Comparison of ENCODE assay signal across 8 cellular contexts in genomic region chr11:288328-289144, GRCh38. TPM values are rescaled to one million over a fixed set of nuclear protein-coding genes. Genes with fewer than 3 reads are reported as not detected.
DNase-seq lines count a peak whose midpoint lies in the region; ATAC-seq and TF ChIP-seq lines count a peak whose summit lies in the region.

PGGHG (plus strand) TSS chr11:289126; CDS start chr11:289817, 691 bp downstream.

- no peaks in the 10 kb centered on the region for H3K9me2 ChIP-seq in Loucy (replicated peaks; ENCODE audit: low read depth, low read length)

- H3F3A ChIP-seq in Loucy (ENCODE audit: low read depth): no peaks in the 10 kb centered on the region

- H3K27me3 Mint-ChIP-seq in CD14-positive monocyte (ENCODE audit: low read depth in 3 of 3): peaks cover 29 to 56% (median 36%) of the 10 kb centered on the region in 3 donors

- peak within 1 kb of the TSS; percentile 93 for H3K9ac ChIP-seq in Loucy (ENCODE audit: low read depth, low read length, poor library complexity, severe bottlenecking)
- peak within 1 kb of the TSS; percentile 53 for H3K9ac ChIP-seq in mesenchymal stem cell (ENCODE audit: low read length)

- peak within 1 kb of the TSS in 3 of 7 donors; percentile 26 to 84 (median 49) for H3K27ac Mint-ChIP-seq in CD14-positive monocyte

- H2BK15ac ChIP-seq in mesenchymal stem cell (ENCODE audit: low read depth, poor library complexity, severe bottlenecking): peak within 1 kb of the TSS; percentile 85

- H2BK12ac ChIP-seq in mesenchymal stem cell (ENCODE audit: low read length in 2 of 2): peak within 1 kb of the TSS in 1 of 2 experiments; percentile 78

- H3K27ac ChIP-seq in mesenchymal stem cell (ENCODE audit: low read length, poor library complexity, severe bottlenecking): no peak within 1 kb of the TSS
- no peak within 1 kb of the TSS for H3K27ac ChIP-seq in thoracic aorta

- H4K8ac ChIP-seq in mesenchymal stem cell (ENCODE audit: low read length): peak within 1 kb of the TSS; percentile 29

- 3% methylated on average over 39 of the region's 94 CpGs for WGBS in mesenchymal stem cell

- peaks cover 3% of the 10 kb centered on the region for H4K20me1 ChIP-seq in Loucy (ENCODE audit: insufficient read depth, low read length, poor library complexity, severe bottlenecking)

- peak within 1 kb of the TSS; percentile 69 for H2BK120ac ChIP-seq in mesenchymal stem cell (ENCODE audit: low read depth, low read length)

- H3K4me1 ChIP-seq in Loucy (ENCODE audit: insufficient read depth, low read length, poor library complexity, severe bottlenecking) (peaks cover 40% of the 10 kb centered on the region), mesenchymal stem cell (ENCODE audit: control insufficient read depth, insufficient read depth, low read depth, low read length) (peaks cover 35% of the 10 kb centered on the region), thoracic aorta (ENCODE audit: control insufficient read depth in 1 of 2, low read depth in 2 of 2) (peaks cover 6 to 20% of the 10 kb centered on the region in 2 donors)

- peaks cover 17% of the 10 kb centered on the region for H3K4me1 Mint-ChIP-seq in CD14-positive monocyte

- H3K18ac ChIP-seq in mesenchymal stem cell (ENCODE audit: low read depth in 1 of 2, low read length in 2 of 2): peak within 1 kb of the TSS; percentile 55 to 69

- TF ChIP-seq CTCF in CD14-positive monocyte (IDR thresholded peaks at IDR 0.05) (no peak), Loucy (conservative IDR thresholded peaks at IDR 0.05; ENCODE audit: low read length) (no peak), thoracic aorta (IDR thresholded peaks at IDR 0.05) (no peak)

- H3K27me3 ChIP-seq in Loucy (ENCODE audit: insufficient read depth, low read length, poor library complexity, severe bottlenecking): no peaks in the 10 kb centered on the region
- H3K27me3 ChIP-seq in mesenchymal stem cell (ENCODE audit: control insufficient read depth in 1 of 2, insufficient read depth in 1 of 2, low read length in 2 of 2): peaks cover 11 to 44% of the 10 kb centered on the region in 2 experiments
- H3K27me3 ChIP-seq in thoracic aorta (replicated peaks; ENCODE audit: insufficient read depth): no peaks in the 10 kb centered on the region

- H2AFZ ChIP-seq in Loucy (ENCODE audit: low read length) (peak within 1 kb of the TSS; percentile 82), mesenchymal stem cell (ENCODE audit: low read depth, low read length) (no peak within 1 kb of the TSS)

- peaks cover 9% of the 10 kb centered on the region for H3K79me1 ChIP-seq in mesenchymal stem cell (replicated peaks; ENCODE audit: low read length, poor library complexity, severe bottlenecking)

- no peak within 1 kb of the TSS for H2BK5ac ChIP-seq in mesenchymal stem cell (ENCODE audit: low read depth, low read length, poor library complexity, severe bottlenecking)

- intact Hi-C loops in CD14-positive monocyte (cut with micrococcal nuclease): loop anchor here in 1 of 2 donors (5.0 kb wide), 1 partner anchor 36 kb away; no protein-coding TSS in a partner anchor

- H3K36me3 ChIP-seq in Loucy (ENCODE audit: insufficient read depth, low read length) (no peaks in the 10 kb centered on the region), mesenchymal stem cell (ENCODE audit: control insufficient read depth in 1 of 2, insufficient read depth in 2 of 2, low read depth in 1 of 2, low read length in 2 of 2) (peaks cover 0 to 33% of the 10 kb centered on the region in 2 experiments), thoracic aorta (no peaks in the 10 kb centered on the region)

- H3K79me2 ChIP-seq in Loucy (ENCODE audit: insufficient read depth, low read length): peaks cover 37% of the 10 kb centered on the region; the same call in 1 of the 2 replicates

- peak within 1 kb of the TSS; percentile 2 to 59 for H3K4ac ChIP-seq in mesenchymal stem cell (ENCODE audit: low read depth in 1 of 2, low read length in 2 of 2)

- peak within 1 kb of the TSS in 1 of 2 experiments; percentile 67 for H3K23ac ChIP-seq in mesenchymal stem cell (ENCODE audit: low read length in 2 of 2)

- H3K14ac ChIP-seq in mesenchymal stem cell (ENCODE audit: low read length in 2 of 2): peak within 1 kb of the TSS in 1 of 2 experiments; percentile 93

- peak within 1 kb of the TSS; percentile 92 for H4K91ac ChIP-seq in mesenchymal stem cell (ENCODE audit: low read length)

- H2AK5ac ChIP-seq in mesenchymal stem cell (ENCODE audit: low read length, severe bottlenecking): peak within 1 kb of the TSS; percentile 19

- H3K4me3 ChIP-seq in Loucy (ENCODE audit: low read length, poor library complexity, severe bottlenecking) (peak within 1 kb of the TSS; percentile 93), mesenchymal stem cell (ENCODE audit: insufficient read depth in 1 of 2, low read depth in 1 of 2, low read length in 2 of 2) (peak within 1 kb of the TSS; percentile 66 to 75), thoracic aorta (peak within 1 kb of the TSS; percentile 80)

- H3K36me3 Mint-ChIP-seq in CD14-positive monocyte: peaks cover 4 to 9% of the 10 kb centered on the region in 2 donors

- H3K9me3 ChIP-seq in Loucy (ENCODE audit: insufficient read depth, low read depth, low read length): no peaks in the 10 kb centered on the region
- no peaks in the 10 kb centered on the region for H3K9me3 ChIP-seq in mesenchymal stem cell (ENCODE audit: control insufficient read depth, low read length)
- no peaks in the 10 kb centered on the region for H3K9me3 ChIP-seq in thoracic aorta

- peak within 1 kb of the TSS; percentile 82 to 95 for H3K4me3 Mint-ChIP-seq in CD14-positive monocyte

- DNase-seq in CD14-positive monocyte (ENCODE audit: low spot score): peak; percentile 61
- DNase-seq in activated CD4-positive, alpha-beta T cell treated with anti-CD3 and anti-CD28 coated beads for 4 hours: peak; percentile 51 to 63
- peak; percentile 47 for DNase-seq in effector CD8-positive, alpha-beta T cell (lab: John Stamatoyannopoulos, UW)
- DNase-seq in mesenchymal stem cell: peak; percentile 56
- no peak for DNase-seq in thoracic aorta (ENCODE audit: low spot score)
- DNase-seq in COR-L47 (lab: John Stamatoyannopoulos, UW): no peak

- ATAC-seq in GM19463 (IDR thresholded peaks at IDR 0.05; ENCODE audit: unreplicated experiment) (peak; percentile 72), thoracic aorta (ENCODE audit: insufficient number of reproducible peaks, low FRiP score, low read depth) (peak; percentile 62)

- peak within 1 kb of the TSS; percentile 98 for H3K4me2 ChIP-seq in Loucy (ENCODE audit: low read depth, low read length, poor library complexity, severe bottlenecking)
- H3K4me2 ChIP-seq in mesenchymal stem cell (ENCODE audit: low read length, poor library complexity, severe bottlenecking): peak within 1 kb of the TSS; percentile 84

- peaks cover 0 to 9% (median 5%) of the 10 kb centered on the region in 7 donors for H3K9me3 Mint-ChIP-seq in CD14-positive monocyte

RNA-seq across cellular contexts. Expression of gene PGGHG, which starts in this region (rescaled TPM):
- polyA plus RNA-seq in CD14-positive monocyte: 1 to 10 TPM; 1.6 to 2.1 TPM
- polyA plus RNA-seq in mesenchymal stem cell (2013, experiment 1 of 2): 35.9 TPM
- 33.3 TPM for polyA plus RNA-seq in mesenchymal stem cell (2013, experiment 2 of 2)
- 10 to 100 TPM; 54.2 to 68.8 TPM for total RNA-seq in thoracic aorta

Comparison
In these comparisons a context has a peak if more than half of its experiments do, and no peak if none do; other contexts are left out.
1. DNase-seq: peak in CD14-positive monocyte (single experiment), activated CD4-positive, alpha-beta T cell treated with anti-CD3 and anti-CD28 coated beads for 4 hours (2 of 2), effector CD8-positive, alpha-beta T cell (single experiment) and mesenchymal stem cell (single experiment); none in thoracic aorta (single experiment) and COR-L47 (single experiment).
2. Peak in every context shown above with its lines, with median percentiles within 50 percentile points of each other: H3K4me3 ChIP-seq.